In the genomic region with DNA sequence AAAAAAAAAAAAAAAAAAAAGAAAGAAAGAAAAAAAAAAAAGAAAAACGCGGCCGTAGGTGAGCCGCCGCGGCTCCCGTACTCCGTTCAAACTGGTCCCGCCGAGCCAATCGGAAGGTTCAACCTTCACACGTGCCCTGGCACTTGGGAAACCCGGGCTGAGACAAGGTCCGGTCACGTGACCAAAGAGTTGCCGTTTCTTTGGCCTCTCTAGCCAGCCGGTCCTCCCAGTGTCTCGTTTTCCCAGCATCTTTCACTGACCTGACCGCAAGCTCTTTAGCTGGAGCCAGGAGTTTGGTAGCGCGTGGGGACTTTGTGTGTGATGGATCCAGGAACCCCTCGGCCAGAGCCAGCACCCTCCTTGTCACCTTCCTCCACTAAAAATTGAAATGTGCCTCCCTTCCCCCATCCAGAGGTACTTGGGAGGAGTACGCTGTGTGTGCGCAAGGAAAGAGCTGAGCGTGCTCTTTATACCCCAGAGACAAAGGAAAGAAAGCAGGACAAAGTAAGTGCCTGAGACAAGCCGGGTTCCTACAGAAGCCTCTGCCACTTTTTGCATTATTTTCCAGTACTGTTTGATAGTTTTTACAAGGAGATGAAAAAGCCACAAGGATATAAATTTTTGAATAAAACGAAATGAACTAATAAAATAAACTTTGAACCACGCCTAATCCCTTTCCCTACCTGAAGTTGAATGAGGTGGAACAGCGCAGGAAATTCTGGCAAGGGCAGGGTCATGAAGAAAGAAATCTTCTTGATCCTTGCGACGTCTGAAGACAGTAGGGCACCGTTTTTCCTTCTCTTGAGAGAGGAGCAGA, we compare ENCODE assay signal across 8 cellular contexts. TPM values are rescaled to one million over a fixed set of nuclear protein-coding genes. Genes with fewer than 3 reads are reported as not detected.
DNase-seq lines count a peak whose midpoint lies in the region; ATAC-seq lines count a peak whose summit lies in the region.

No MANE protein-coding gene starts in this region.

- H3K36me3 ChIP-seq in endocrine pancreas (ENCODE audit: control insufficient read depth, insufficient read depth, low read length) (no peaks in the 10 kb centered on the region), mesendoderm (ENCODE audit: control insufficient read depth, insufficient read depth, low read length) (peaks cover 6% of the 10 kb centered on the region)

- H3K18ac ChIP-seq in mesendoderm (ENCODE audit: low read length) = peak overlapping the region; percentile 52

- peak overlapping the region; percentile 70 for H3K4me2 ChIP-seq in mesendoderm (ENCODE audit: low read length)

- H3K23ac ChIP-seq in mesendoderm (ENCODE audit: low read length) = no peak overlapping the region

- no peak overlapping the region for H2BK15ac ChIP-seq in mesendoderm (replicated peaks; ENCODE audit: low read depth)

- peak overlapping the region; percentile 33 for H3K27ac ChIP-seq in mesendoderm (ENCODE audit: low read depth, low read length)

- H3K4ac ChIP-seq in mesendoderm (ENCODE audit: low read depth, low read length) = peak overlapping the region; percentile 38

- H3K56ac ChIP-seq in mesendoderm (ENCODE audit: low read length) = peak overlapping the region; percentile 97

- H2BK5ac ChIP-seq in mesendoderm (ENCODE audit: low read length) = no peak overlapping the region

- no peak overlapping the region for H2BK120ac ChIP-seq in mesendoderm (ENCODE audit: low read depth, low read length)

- H3K9ac ChIP-seq in endocrine pancreas (ENCODE audit: control insufficient read depth, insufficient read depth, low read length) (peak overlapping the region; percentile 70), mesendoderm (ENCODE audit: low read length) (peak overlapping the region; percentile 99)

- peaks cover 7% of the 10 kb centered on the region for H3K79me1 ChIP-seq in mesendoderm (ENCODE audit: low read length)

- WGBS in mesendoderm (ENCODE audit: extremely low coverage, insufficient coverage, low lambda C conversion rate) = no CpG with 5 or more reads among the region's 32 CpGs

- peaks cover 44% of the 10 kb centered on the region for H3K79me2 ChIP-seq in mesendoderm (ENCODE audit: control insufficient read depth, insufficient read depth, low read length)

- peak; percentile 74 for ATAC-seq in GM21381 (IDR thresholded peaks at IDR 0.05; ENCODE audit: unreplicated experiment)

- peak overlapping the region; percentile 91 for H4K8ac ChIP-seq in mesendoderm (ENCODE audit: low read depth, low read length)

- peak overlapping the region; percentile 86 for H2AK5ac ChIP-seq in mesendoderm (ENCODE audit: low read length)

- H3K4me1 ChIP-seq in endocrine pancreas (ENCODE audit: control insufficient read depth, insufficient read depth, low read length) (peaks cover 3% of the 10 kb centered on the region), mesendoderm (ENCODE audit: control insufficient read depth, low read depth, low read length) (no peaks in the 10 kb centered on the region)

- H3K4me3 ChIP-seq in endocrine pancreas (ENCODE audit: control insufficient read depth, insufficient read depth, low read length) (peak overlapping the region; percentile 79), mesendoderm (ENCODE audit: low read length) (peak overlapping the region; percentile 92)

- H4K5ac ChIP-seq in mesendoderm (ENCODE audit: low read length) = no peak overlapping the region

- DNase-seq in CMK (ENCODE audit: low read depth) (peak; percentile 98), HUDEP-2 (lab: John Stamatoyannopoulos, UW; ENCODE audit: unreplicated experiment in 76 of 76) (peak in 75 of 76 experiments; percentile 89 to 100 (median 98)), NOMO-1 treated with dmso at 0.1 percent for 144 hours (lab: John Stamatoyannopoulos, UW; ENCODE audit: unreplicated experiment) (peak; percentile 95), mesendoderm (peak; percentile 100)
- DNase-seq in activated CD8-positive, alpha-beta memory T cell treated with anti-CD3 and anti-CD28 coated beads, Interleukin-2, amount 50 U/mL, for 1 hour (ENCODE audit: extremely low read depth) = peak; percentile 89
- DNase-seq in stimulated activated CD8-positive, alpha-beta memory T cell treated with anti-CD3 and anti-CD28 coated beads, Interleukin-12 subunit alpha, Interleukin-12 subunit beta, amount 100 ng/mL, for 4 hours (ENCODE audit: low read depth) = peak; percentile 84

- H3K27me3 ChIP-seq in endocrine pancreas (ENCODE audit: control insufficient read depth, insufficient read depth, low read length) = no peaks in the 10 kb centered on the region
- H3K27me3 ChIP-seq in mesendoderm (ENCODE audit: insufficient read depth, low read length, poor library complexity) = no peaks in the 10 kb centered on the region

- no peaks in the 10 kb centered on the region for H3K9me3 ChIP-seq in endocrine pancreas (ENCODE audit: control insufficient read depth, low read length)

RNA-seq across cellular contexts. Expression of a gene that starts 1.0 kb away (rescaled TPM):
- 56.3 TPM for polyA plus RNA-seq in mesendoderm (2013, experiment 1 of 2)
- polyA plus RNA-seq in mesendoderm (2013, experiment 2 of 2) = 56.2 TPM

RNA-seq across cellular contexts. Expression of a gene that starts 11.7 kb away (rescaled TPM):
- polyA plus RNA-seq in mesendoderm (2013, experiment 1 of 2) = 212 TPM
- 193 TPM for polyA plus RNA-seq in mesendoderm (2013, experiment 2 of 2)

RNA-seq across cellular contexts. Expression of a gene that starts 14.5 kb away (rescaled TPM):
- 58.2 TPM for polyA plus RNA-seq in mesendoderm (2013, experiment 1 of 2)
- 60.4 TPM for polyA plus RNA-seq in mesendoderm (2013, experiment 2 of 2)

RNA-seq across cellular contexts. Expression of a gene that starts 26.3 kb away (rescaled TPM):
- 5.2 TPM for polyA plus RNA-seq in mesendoderm (2013, experiment 1 of 2)
- polyA plus RNA-seq in mesendoderm (2013, experiment 2 of 2) = 5.0 TPM

RNA-seq across cellular contexts. Expression of a gene that starts 28.8 kb away (rescaled TPM):
- 0.37 TPM for polyA plus RNA-seq in mesendoderm (2013, experiment 1 of 2)
- polyA plus RNA-seq in mesendoderm (2013, experiment 2 of 2) = 0.32 TPM

Comparison
In these comparisons a context has a peak if more than half of its experiments do, and no peak if none do; other contexts are left out.
1. Peak in every context shown above with its lines: DNase-seq, ATAC-seq, H3K4me3 ChIP-seq and H3K27ac ChIP-seq.